19 cellular contexts compared by ENCODE assay signal in the genomic region with DNA sequence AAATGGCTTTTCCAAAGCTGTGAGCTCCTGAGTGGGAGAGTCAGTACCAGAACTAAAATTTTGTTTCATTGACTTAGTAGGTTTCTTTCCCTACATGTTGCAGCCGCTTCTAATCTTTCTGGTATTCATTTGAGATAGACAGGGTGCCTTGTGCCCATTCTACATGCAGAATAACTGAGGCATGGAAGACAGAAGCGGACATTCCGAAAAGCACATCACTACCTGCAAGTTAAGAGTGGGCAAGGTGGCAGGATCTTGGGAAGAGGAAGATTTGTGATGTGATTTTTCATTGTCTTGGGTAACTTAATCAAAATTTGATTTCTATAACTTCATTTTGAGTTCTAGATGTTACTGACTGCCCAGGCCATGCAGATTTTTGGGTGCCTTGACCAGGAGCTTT. TPM values are rescaled to one million over a fixed set of nuclear protein-coding genes. Genes with fewer than 3 reads are reported as not detected.
A peak's percentile ranks its signal among the peaks of the same experiment; 100 is the strongest.
DNase-seq lines count a peak whose midpoint lies in the region; ATAC-seq and TF ChIP-seq lines count a peak whose summit lies in the region.
"Had no signal": no experiment of that assay in that cellular context is flagged by ENCODE, and none has a peak within 500 bp of the region (broad histone marks: within the 10 kb centered on the region; RNA-seq: fewer than 3 reads in every experiment).

No MANE protein-coding gene starts in this region.

- peaks cover 48% of the 10 kb centered on the region for H3K4me1 Mint-ChIP-seq in activated naive CD4-positive, alpha-beta T cell treated with anti-CD3 and anti-CD28 coated beads, Interleukin-2, amount 10 ng/mL, durations not matched to agents 7 days and 5 days
- peaks cover 46% of the 10 kb centered on the region for H3K4me1 Mint-ChIP-seq in activated naive CD4-positive, alpha-beta T cell treated with anti-CD3 and anti-CD28 coated beads for 36 hours (ENCODE audit: low read depth)
- peaks cover 77% of the 10 kb centered on the region for H3K4me1 Mint-ChIP-seq in brain
- peaks cover 23% of the 10 kb centered on the region for H3K4me1 Mint-ChIP-seq in progenitor cell of endocrine pancreas (ENCODE audit: low read depth)

- H3K36me3 Mint-ChIP-seq in activated naive CD4-positive, alpha-beta T cell treated with anti-CD3 and anti-CD28 coated beads, Interleukin-2, amount 10 ng/mL, durations not matched to agents 7 days and 5 days = peaks cover 21% of the 10 kb centered on the region
- H3K36me3 Mint-ChIP-seq in activated naive CD4-positive, alpha-beta T cell treated with anti-CD3 and anti-CD28 coated beads for 36 hours (ENCODE audit: low read depth) = no peaks in the 10 kb centered on the region
- H3K36me3 Mint-ChIP-seq in brain = peaks cover 11% of the 10 kb centered on the region
- peaks cover 4% of the 10 kb centered on the region for H3K36me3 Mint-ChIP-seq in progenitor cell of endocrine pancreas (ENCODE audit: insufficient read depth)

- H3K4me3 ChIP-seq in DND-41 (ENCODE audit: low read depth in 1 of 2, low read length in 2 of 2) (peak overlapping the region in 1 of 2 experiments; percentile 20; a peak in 1 of 4 replicates), brain microvascular endothelial cell (ENCODE audit: low read depth, low read length) (no peak overlapping the region)
- H3K4me3 ChIP-seq: MG63 had no signal

- peaks cover 51% of the 10 kb centered on the region for H3K79me2 ChIP-seq in DND-41 (ENCODE audit: insufficient read depth, low read length)

- DNase-seq in activated naive CD4-positive, alpha-beta T cell treated with anti-CD3 and anti-CD28 coated beads, Interleukin-2, amount 10 ng/mL, durations not matched to agents 7 days and 5 days = no peak
- DNase-seq in activated naive CD4-positive, alpha-beta T cell treated with anti-CD3 and anti-CD28 coated beads for 36 hours = no peak
- DNase-seq in DND-41 (no peak), progenitor cell of endocrine pancreas (ENCODE audit: low spot score, unreplicated experiment) (no peak), medulla oblongata (ENCODE audit: extremely low spot score) (no peak), NCI-H510A treated with DMSO at 0.1 percent for 48 hours (lab: John Stamatoyannopoulos, UW) (no peak), brain microvascular endothelial cell (no peak)
- DNase-seq: activated CD8-positive, alpha-beta memory T cell treated with anti-CD3 and anti-CD28 coated beads, Interleukin-2, amount 50 U/mL, for 4 hours; activated naive CD4-positive, alpha-beta T cell treated with anti-CD3 and anti-CD28 coated beads, Interleukin-2, amount 50 U/mL, for 16 hours; DMS79; head of caudate nucleus; left lung; MG63; NCI-H1694; pancreas; sigmoid colon; tibial artery had no signal

- CTCF ChIA-PET in activated naive CD4-positive, alpha-beta T cell treated with anti-CD3 and anti-CD28 coated beads, Interleukin-2, amount 10 ng/mL, durations not matched to agents 7 days and 5 days (lab: Charles Lee) = no interaction called here
- CTCF ChIA-PET in activated naive CD4-positive, alpha-beta T cell treated with anti-CD3 and anti-CD28 coated beads for 36 hours (lab: Charles Lee) = no interaction called here

- no peaks in the 10 kb centered on the region for H3K27me3 ChIP-seq in DND-41 (ENCODE audit: insufficient read depth, low read length, poor library complexity)
- H3K27me3 ChIP-seq in brain microvascular endothelial cell (replicated peaks) = no peaks in the 10 kb centered on the region
- H3K27me3 ChIP-seq: left lung, MG63, pancreas, sigmoid colon, tibial artery had no signal

- in situ Hi-C loops in brain microvascular endothelial cell (cut with HindIII; ENCODE audit: low pct_ligation_motif_present, low sequenced_read_pairs) = no loop called here

- no peak for ATAC-seq in DND-41 (ENCODE audit: insufficient read depth, low read depth)
- ATAC-seq: left lung, pancreas had no signal

- H3K9me3 Mint-ChIP-seq in activated naive CD4-positive, alpha-beta T cell treated with anti-CD3 and anti-CD28 coated beads, Interleukin-2, amount 10 ng/mL, durations not matched to agents 7 days and 5 days = no peaks in the 10 kb centered on the region
- H3K9me3 Mint-ChIP-seq in activated naive CD4-positive, alpha-beta T cell treated with anti-CD3 and anti-CD28 coated beads for 36 hours = no peaks in the 10 kb centered on the region
- H3K9me3 Mint-ChIP-seq in brain = no peaks in the 10 kb centered on the region
- no peaks in the 10 kb centered on the region for H3K9me3 Mint-ChIP-seq in progenitor cell of endocrine pancreas (ENCODE audit: low read depth)

- H3K9ac ChIP-seq in DND-41 (ENCODE audit: low read depth, low read length) = peak overlapping the region; percentile 95; the same call in 1 of the 2 replicates

- H3K36me3 ChIP-seq in DND-41 (ENCODE audit: insufficient read depth, low read length) = peaks cover 24% of the 10 kb centered on the region
- H3K36me3 ChIP-seq in brain microvascular endothelial cell (replicated peaks) = no peaks in the 10 kb centered on the region
- H3K36me3 ChIP-seq: pancreas had no signal

- H3K4me1 ChIP-seq in DND-41 (ENCODE audit: insufficient read depth, low read length) = peaks cover 31% of the 10 kb centered on the region

- H3K4me3 Mint-ChIP-seq in activated naive CD4-positive, alpha-beta T cell treated with anti-CD3 and anti-CD28 coated beads, Interleukin-2, amount 10 ng/mL, durations not matched to agents 7 days and 5 days = peak overlapping the region; percentile 1
- no peak overlapping the region for H3K4me3 Mint-ChIP-seq in activated naive CD4-positive, alpha-beta T cell treated with anti-CD3 and anti-CD28 coated beads for 36 hours
- peak overlapping the region; percentile 92 to 98 (median 95) for H3K4me3 Mint-ChIP-seq in brain
- peak overlapping the region; percentile 17 for H3K4me3 Mint-ChIP-seq in progenitor cell of endocrine pancreas (ENCODE audit: low read depth)

- intact Hi-C loops in activated naive CD4-positive, alpha-beta T cell treated with anti-CD3 and anti-CD28 coated beads for 36 hours (cut with micrococcal nuclease) = loop anchor here (5.0 to 10.0 kb wide), 4 partner anchors 218 to 733 kb away; a partner anchor contains a TSS

- no peaks in the 10 kb centered on the region for H4K20me1 ChIP-seq in DND-41 (ENCODE audit: insufficient read depth, low read length)

- peak overlapping the region; percentile 95 for H3K4me2 ChIP-seq in DND-41 (ENCODE audit: insufficient read depth, low read length)

- no peak overlapping the region for H2AFZ ChIP-seq in DND-41 (ENCODE audit: low read depth, low read length)

- no peaks in the 10 kb centered on the region for H3K9me3 ChIP-seq in DND-41 (ENCODE audit: insufficient read depth, low read length, severe bottlenecking)
- H3K9me3 ChIP-seq: left lung, MG63, pancreas, sigmoid colon, tibial artery had no signal

- TF ChIP-seq CTCF in DND-41 (IDR thresholded peaks at IDR 0.05; ENCODE audit: borderline replicate concordance, extremely low read depth, low read length, poor library complexity, severe bottlenecking) (no peak), brain (conservative IDR thresholded peaks at IDR 0.05) (no peak), progenitor cell of endocrine pancreas (IDR thresholded peaks at IDR 0.05; ENCODE audit: unreplicated experiment) (no peak), brain microvascular endothelial cell (IDR thresholded peaks at IDR 0.05; ENCODE audit: low read depth, low read length, missing control alignments) (no peak)

- H3K27ac Mint-ChIP-seq in activated naive CD4-positive, alpha-beta T cell treated with anti-CD3 and anti-CD28 coated beads, Interleukin-2, amount 10 ng/mL, durations not matched to agents 7 days and 5 days = peak overlapping the region; percentile 4
- H3K27ac Mint-ChIP-seq in activated naive CD4-positive, alpha-beta T cell treated with anti-CD3 and anti-CD28 coated beads for 36 hours = no peak overlapping the region
- H3K27ac Mint-ChIP-seq in brain (peak overlapping the region in 2 of 5 experiments; percentile 52 to 70), progenitor cell of endocrine pancreas (no peak overlapping the region)

- no peaks in the 10 kb centered on the region for H3K27me3 Mint-ChIP-seq in activated naive CD4-positive, alpha-beta T cell treated with anti-CD3 and anti-CD28 coated beads, Interleukin-2, amount 10 ng/mL, durations not matched to agents 7 days and 5 days
- no peaks in the 10 kb centered on the region for H3K27me3 Mint-ChIP-seq in activated naive CD4-positive, alpha-beta T cell treated with anti-CD3 and anti-CD28 coated beads for 36 hours (ENCODE audit: low read depth)
- H3K27me3 Mint-ChIP-seq in brain (peaks cover 12% of the 10 kb centered on the region), progenitor cell of endocrine pancreas (no peaks in the 10 kb centered on the region)

- no peak overlapping the region for H3K27ac ChIP-seq in DND-41 (ENCODE audit: low read length)
- H3K27ac ChIP-seq in brain microvascular endothelial cell = no peak overlapping the region
- H3K27ac ChIP-seq: HL-60, left lung had no signal

RNA-seq across cellular contexts. Expression of a gene that starts 2.0 kb away (rescaled TPM):
- total RNA-seq in activated naive CD4-positive, alpha-beta T cell treated with anti-CD3 and anti-CD28 coated beads for 36 hours = 10 to 100 TPM; 15.4 to 20.6 TPM
- 18.3 TPM for polyA plus RNA-seq in brain (ENCODE audit: insufficient read depth, low read depth, low replicate concordance)
- total RNA-seq in progenitor cell of endocrine pancreas = 26.0 and 30.7 TPM in 2 replicates

RNA-seq across cellular contexts. Expression of a gene that starts 23.5 kb away (rescaled TPM):
- 1 to 10 TPM; 6.2 to 7.2 TPM for total RNA-seq in activated naive CD4-positive, alpha-beta T cell treated with anti-CD3 and anti-CD28 coated beads for 36 hours
- 3.4 TPM for polyA plus RNA-seq in brain (ENCODE audit: insufficient read depth, low read depth, low replicate concordance)
- 9.2 and 9.6 TPM in 2 replicates for total RNA-seq in progenitor cell of endocrine pancreas
